8 cellular contexts compared by ENCODE assay signal in the genomic region with DNA sequence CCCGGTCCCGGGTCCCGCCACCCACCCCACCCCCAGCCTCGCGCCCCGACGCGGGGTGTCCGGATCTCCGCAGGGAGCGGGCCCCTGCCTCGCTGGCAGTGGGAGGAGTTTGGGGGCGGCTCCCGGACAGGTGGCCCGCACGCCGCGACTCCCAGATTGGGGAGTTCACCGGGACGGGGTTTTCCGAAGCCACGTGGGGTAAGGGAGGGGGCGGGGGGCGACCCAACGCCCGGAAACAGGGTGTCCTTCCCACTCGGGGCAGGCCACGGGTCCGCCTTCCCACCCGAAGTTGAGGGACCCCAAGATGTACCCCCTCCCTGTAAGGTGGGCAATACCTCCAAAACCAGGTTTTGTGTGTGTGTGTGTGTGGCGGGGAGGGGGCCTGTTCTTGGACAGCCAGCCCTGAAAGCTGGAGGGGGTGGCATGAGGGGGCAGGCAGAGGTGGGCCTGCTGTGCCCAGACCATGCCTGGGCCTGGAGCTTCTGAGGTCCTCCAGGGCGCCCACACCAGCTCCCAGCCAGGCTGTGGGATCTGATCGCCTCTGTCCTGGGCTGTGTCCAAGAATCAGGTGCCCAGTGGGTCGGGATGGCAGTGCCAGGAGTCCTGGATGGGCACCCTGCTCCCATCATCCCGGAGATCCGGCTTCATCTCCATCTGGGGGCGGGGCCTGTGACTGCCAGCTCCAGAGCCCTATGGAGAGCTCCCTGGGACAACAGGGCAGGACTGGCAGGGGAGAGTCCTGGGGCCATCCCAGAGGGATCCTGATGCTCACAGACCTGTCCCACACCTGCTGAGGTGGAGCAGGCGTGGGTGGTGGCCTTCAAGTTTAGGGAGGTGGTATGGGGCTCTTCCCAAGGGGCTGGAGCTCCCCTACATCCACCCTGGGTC. TPM values are rescaled to one million over a fixed set of nuclear protein-coding genes. Genes with fewer than 3 reads are reported as not detected.
DNase-seq lines count a peak whose midpoint lies in the region; ATAC-seq, FAIRE-seq and TF ChIP-seq lines count a peak whose summit lies in the region.

No MANE protein-coding gene starts in this region.

- H2AFZ ChIP-seq in K562 (ENCODE audit: low read depth, low read length): no peak overlapping the region

- peaks cover 16 to 63% of the 10 kb centered on the region in 2 experiments; a peak in 4 of 5 replicates for H3K4me1 ChIP-seq in K562 (replicated peaks in 1 of 2; ENCODE audit: control insufficient read depth in 2 of 2, insufficient read depth in 2 of 2, low read length in 2 of 2)
- peaks cover 11% of the 10 kb centered on the region for H3K4me1 ChIP-seq in iPS-20b (ENCODE audit: insufficient read depth, low read length)
- H3K4me1 ChIP-seq in small intestine (ENCODE audit: control insufficient read depth in 2 of 2, insufficient read depth in 1 of 2, low read depth in 1 of 2, low read length in 1 of 2): peaks cover 2 to 15% of the 10 kb centered on the region in 2 donors

- H4K20me1 ChIP-seq in K562 (replicated peaks; ENCODE audit: control insufficient read depth, insufficient read depth, low read length): peaks cover 16% of the 10 kb centered on the region

- H3K4me3 ChIP-seq in K562: peak overlapping the region; percentile 92
- peak overlapping the region; percentile 69 for H3K4me3 ChIP-seq in iPS-20b (ENCODE audit: low read length)
- H3K4me3 ChIP-seq in small intestine (ENCODE audit: low read depth in 1 of 2, low read length in 2 of 2): peak overlapping the region; percentile 89 to 91

- intact Hi-C loops in K562 (cut with micrococcal nuclease): loop anchor here (5.0 kb wide), 1 partner anchor 42 kb away; a partner anchor contains a TSS

- POLR2A ChIA-PET in K562 (lab: Yijun Ruan, JAX): interaction anchor here (0.6 to 1.0 kb wide), 6 partner anchors 11 to 701 kb away, joined by 3 to 4 read pairs (median 3); no protein-coding TSS in a partner anchor

- H3K27me3 ChIP-seq in K562 (ENCODE audit: control insufficient read depth in 2 of 2, insufficient read depth in 2 of 2, low read length in 2 of 2) (no peaks in the 10 kb centered on the region), iPS-20b (ENCODE audit: insufficient read depth, low read length) (no peaks in the 10 kb centered on the region), small intestine (ENCODE audit: control insufficient read depth in 2 of 2, insufficient read depth in 2 of 2, low read length in 2 of 2) (no peaks in the 10 kb centered on the region)

- H3K79me2 ChIP-seq in K562 (ENCODE audit: control insufficient read depth, insufficient read depth, low read length): peaks cover 38% of the 10 kb centered on the region

- H3K27me3 Mint-ChIP-seq in T-helper 17 cell: no peaks in the 10 kb centered on the region

- H3K36me3 ChIP-seq in K562 (ENCODE audit: control insufficient read depth, insufficient read depth, low read length) (peaks cover 50% of the 10 kb centered on the region; the same call in 2 of the 3 replicates), iPS-20b (ENCODE audit: insufficient read depth, low read depth, low read length) (peaks cover 13% of the 10 kb centered on the region), small intestine (ENCODE audit: control insufficient read depth in 2 of 2, insufficient read depth in 2 of 2, low read length in 2 of 2) (peaks cover 0 to 2% of the 10 kb centered on the region in 2 donors)

- peak overlapping the region; percentile 89 for H3K4me2 ChIP-seq in K562 (ENCODE audit: insufficient read depth, low read length)

- DNase-seq in A172 (ENCODE audit: low spot score): peak; percentile 80
- no peak for DNase-seq in GM18507 (ENCODE audit: extremely low spot score, insufficient read length, low read depth)
- DNase-seq in T-helper 17 cell: peak; percentile 60 to 71 (median 67)
- DNase-seq in K562 (ENCODE audit: extremely low read depth in 1 of 4, low spot score in 3 of 4): peak in 3 of 4 experiments; percentile 35 to 62 (median 58)
- peak; percentile 82 for DNase-seq in small intestine
- no peak for DNase-seq in NCI-H2107 (lab: John Stamatoyannopoulos, UW)

- H3K9ac ChIP-seq in K562 (ENCODE audit: insufficient read depth in 1 of 2, low read depth in 2 of 2, low read length in 2 of 2) (peak overlapping the region; percentile 72 to 97), iPS-20b (ENCODE audit: low read depth, low read length) (peak overlapping the region; percentile 27; the same call in 1 of the 2 replicates)

- ATAC-seq in HG03520 (IDR thresholded peaks at IDR 0.05; ENCODE audit: unreplicated experiment): peak; percentile 18
- peak; percentile 79 for ATAC-seq in T-helper 17 cell
- ATAC-seq in K562: peak; percentile 21

- TF ChIP-seq EP300 in K562 (IDR thresholded peaks at IDR 0.05; ENCODE audit: low read length): no peak

- CTCF ChIA-PET in K562 (lab: Yijun Ruan, JAX; ENCODE audit: low intra/inter-chr PET ratio): no interaction called here

- H3K4me3 Mint-ChIP-seq in T-helper 17 cell: peak overlapping the region; percentile 83

- TF ChIP-seq RAD21 in K562 (CRISPR knock-in tag; conservative IDR thresholded peaks at IDR 0.05 in 1 of 2, IDR thresholded peaks at IDR 0.05 in 1 of 2): no peak

- H3K27ac ChIP-seq in K562 (ENCODE audit: extremely low read depth, low read depth, low read length) (peak overlapping the region; percentile 83), iPS-20b (ENCODE audit: low read length) (no peak overlapping the region), small intestine (ENCODE audit: low read depth in 1 of 2, low read length in 1 of 2) (peak overlapping the region; percentile 89 to 93)

- no peak for TF ChIP-seq CTCF in K562 (IDR thresholded peaks at IDR 0.05 in 2 of 3, conservative IDR thresholded peaks at IDR 0.05 in 1 of 3; ENCODE audit: insufficient read depth in 2 of 3, low read depth in 1 of 3, low read length in 3 of 3)

- H3K27ac Mint-ChIP-seq in T-helper 17 cell: peak overlapping the region; percentile 72

- TF ChIP-seq POLR2A in K562 (conservative IDR thresholded peaks at IDR 0.05): no peak

- H3K36me3 Mint-ChIP-seq in T-helper 17 cell (ENCODE audit: low read depth): peaks cover 2% of the 10 kb centered on the region

- peaks cover 5% of the 10 kb centered on the region for H3K9me1 ChIP-seq in K562 (ENCODE audit: control insufficient read depth, insufficient read depth, low read length)

- peak; percentile 45 for FAIRE-seq in GM18507 (lab: Jason Lieb, UNC)
- FAIRE-seq in K562 (lab: Jason Lieb, UNC): no peak
- FAIRE-seq in small intestine (lab: Jason Lieb, UNC): no peak

- H3K9me3 ChIP-seq in T-helper 17 cell (ENCODE audit: control insufficient read depth, low read length, poor library complexity, severe bottlenecking) (no peaks in the 10 kb centered on the region), K562 (replicated peaks; ENCODE audit: control insufficient read depth, insufficient read depth, low read depth, low read length) (no peaks in the 10 kb centered on the region), iPS-20b (ENCODE audit: insufficient read depth, low read depth, low read length) (no peaks in the 10 kb centered on the region), small intestine (ENCODE audit: control insufficient read depth, low read depth) (no peaks in the 10 kb centered on the region)

- 3% methylated on average over 16 of the region's 38 CpGs for WGBS in K562 (ENCODE audit: insufficient coverage, low coverage, missing lambda C conversion rate)
- WGBS in small intestine, 3 donors: 0 to 8% (median 5%) methylated on average over 28 to 38 of the region's 38 CpGs

- BruUV-seq in K562 (replicated peaks; lab: Mats Ljungman, UMichigan): no TSS peak

- in situ Hi-C loops in K562 (cut with MboI): no loop called here

- H3K4me1 Mint-ChIP-seq in T-helper 17 cell: peaks cover 26% of the 10 kb centered on the region

RNA-seq across cellular contexts. Expression of a gene that starts 0.8 kb away (rescaled TPM):
- 60.3 and 70.8 TPM in 2 replicates for total RNA-seq in A172 (2014; rRNA removed; shearing (Covaris generic))
- 10 to 100 TPM; 49.5 to 68.1 TPM for total RNA-seq in T-helper 17 cell
- total RNA-seq in K562 (2011; cell fraction: chromatin; rRNA removed; ENCODE audit: low replicate concordance): 68.6 and 254 TPM in 2 replicates
- 327 and 339 TPM in 2 replicates for total RNA-seq in K562 (2011; cell fraction: nucleolus; rRNA removed)
- total RNA-seq in K562 (2011; cell fraction: nucleoplasm; rRNA removed): 222 and 253 TPM in 2 replicates
- 87.8 and 120 TPM in 2 replicates for total RNA-seq in K562 (2014; rRNA removed)
- 29.7 and 44.9 TPM in 2 replicates for total RNA-seq in K562 (2014; rRNA removed; fragmentation: Illumina TruSeq; extraction: Trizol)
- total RNA-seq in K562 (2015; rRNA removed; fragmentation: Illumina TruSeq; extraction: Trizol): 68.0 and 68.2 TPM in 2 replicates
- 173 and 185 TPM in 2 replicates for total RNA-seq in K562 (2021)
- 159 and 208 TPM in 2 replicates for polyA plus RNA-seq in K562 (2011; rRNA removed)
- polyA plus RNA-seq in K562 (2011; cell fraction: cytosol; rRNA removed): 393 and 921 TPM in 2 replicates
- 163 and 222 TPM in 2 replicates for polyA plus RNA-seq in K562 (2011; cell fraction: nucleus; rRNA removed)
- polyA plus RNA-seq in K562 (2012): 104 and 149 TPM in 2 replicates
- polyA plus RNA-seq in K562 (2014; fragmentation: Illumina TruSeq; extraction: Trizol): 167 and 172 TPM in 2 replicates
- polyA plus RNA-seq in K562 (2014; fragmentation: Nextera tagmentation; extraction: Ambion mirVana): 1 to 10 TPM; 1.4 to 7.6 TPM
- 140 and 156 TPM in 2 replicates for polyA plus RNA-seq in K562 (2014; rRNA removed)
- polyA minus RNA-seq in K562 (2011; rRNA and poly(A)+ RNA removed): 64.8 and 150 TPM in 2 replicates
- polyA minus RNA-seq in K562 (2011; cell fraction: cytosol; rRNA and poly(A)+ RNA removed): 129 and 147 TPM in 2 replicates
- 33.9 and 38.4 TPM in 2 replicates for polyA minus RNA-seq in K562 (2011; cell fraction: nucleus; rRNA and poly(A)+ RNA removed)
- polyA plus RNA-seq in small intestine: 100 to 1,000 TPM in 1 of 3 donors, 10 to 100 TPM in 2; 46.5 to 187 (median 73.0) TPM

RNA-seq across cellular contexts. Expression of a gene that starts 17.7 kb away (rescaled TPM):
- total RNA-seq in A172 (2014; rRNA removed; shearing (Covaris generic)): 152 and 239 TPM in 2 replicates
- total RNA-seq in T-helper 17 cell (1 to 10 TPM in 1 of 2 donors, under 1 TPM in 1; 0.42 to 1.2 TPM), K562 (2014; rRNA removed) (195 and 231 TPM in 2 replicates), K562 (2014; rRNA removed; fragmentation: Illumina TruSeq; extraction: Trizol) (45.0 and 59.5 TPM in 2 replicates), K562 (2015; rRNA removed; fragmentation: Illumina TruSeq; extraction: Trizol) (97.7 and 98.0 TPM in 2 replicates), K562 (2021) (198 TPM in 2 replicates)
- 24.3 and 89.6 TPM in 2 replicates for total RNA-seq in K562 (2011; cell fraction: chromatin; rRNA removed; ENCODE audit: low replicate concordance)
- 88.4 and 100 TPM in 2 replicates for total RNA-seq in K562 (2011; cell fraction: nucleolus; rRNA removed)
- total RNA-seq in K562 (2011; cell fraction: nucleoplasm; rRNA removed): 53.4 and 62.0 TPM in 2 replicates
- polyA plus RNA-seq in K562 (2011; rRNA removed) (123 and 130 TPM in 2 replicates), K562 (2014; fragmentation: Illumina TruSeq; extraction: Trizol) (103 and 216 TPM in 2 replicates), K562 (2014; fragmentation: Nextera tagmentation; extraction: Ambion mirVana) (10 to 100 TPM in 1 of 2 experiments, 1 to 10 TPM in 1; 8.4 to 29.9 TPM), K562 (2014; rRNA removed) (192 and 280 TPM in 2 replicates), small intestine (10 to 100 TPM in 2 of 3 donors, 1 to 10 TPM in 1; 6.9 to 60.6 (median 11.6) TPM)
- 232 and 546 TPM in 2 replicates for polyA plus RNA-seq in K562 (2011; cell fraction: cytosol; rRNA removed)
- polyA plus RNA-seq in K562 (2011; cell fraction: nucleus; rRNA removed): 82.4 and 119 TPM in 2 replicates
- 204 and 231 TPM in 2 replicates for polyA plus RNA-seq in K562 (2012)
- 86.2 and 149 TPM in 2 replicates for polyA minus RNA-seq in K562 (2011; rRNA and poly(A)+ RNA removed)
- 121 and 135 TPM in 2 replicates for polyA minus RNA-seq in K562 (2011; cell fraction: cytosol; rRNA and poly(A)+ RNA removed)
- polyA minus RNA-seq in K562 (2011; cell fraction: nucleus; rRNA and poly(A)+ RNA removed): 32.2 and 35.5 TPM in 2 replicates

RNA-seq across cellular contexts. Expression of a gene that starts 18.0 kb away (rescaled TPM):
- total RNA-seq in A172 (2014; rRNA removed; shearing (Covaris generic)): 15.6 and 18.4 TPM in 2 replicates
- total RNA-seq in T-helper 17 cell: 1 to 10 TPM; 1.5 to 2.9 TPM
- total RNA-seq in K562 (2011; cell fraction: chromatin; rRNA removed; ENCODE audit: low replicate concordance): 125 and 253 TPM in 2 replicates
- total RNA-seq in K562 (2011; cell fraction: nucleolus; rRNA removed): 134 and 153 TPM in 2 replicates
- total RNA-seq in K562 (2011; cell fraction: nucleoplasm; rRNA removed): 139 and 167 TPM in 2 replicates
- 68.1 and 101 TPM in 2 replicates for total RNA-seq in K562 (2014; rRNA removed)
- total RNA-seq in K562 (2014; rRNA removed; fragmentation: Illumina TruSeq; extraction: Trizol): 63.4 and 70.4 TPM in 2 replicates
- total RNA-seq in K562 (2015; rRNA removed; fragmentation: Illumina TruSeq; extraction: Trizol): 61.8 and 62.1 TPM in 2 replicates
- total RNA-seq in K562 (2021): 67.3 and 74.0 TPM in 2 replicates
- 73.8 and 74.4 TPM in 2 replicates for polyA plus RNA-seq in K562 (2011; rRNA removed)
- 85.6 and 94.0 TPM in 2 replicates for polyA plus RNA-seq in K562 (2011; cell fraction: cytosol; rRNA removed)
- 83.1 and 130 TPM in 2 replicates for polyA plus RNA-seq in K562 (2011; cell fraction: nucleus; rRNA removed)
- polyA plus RNA-seq in K562 (2012): 61.5 and 73.9 TPM in 2 replicates
- polyA plus RNA-seq in K562 (2014; fragmentation: Illumina TruSeq; extraction: Trizol): 119 and 133 TPM in 2 replicates
- polyA plus RNA-seq in K562 (2014; fragmentation: Nextera tagmentation; extraction: Ambion mirVana): 100 to 1,000 TPM in 1 of 2 experiments, 10 to 100 TPM in 1; 80.3 to 188 TPM
- 95.7 and 110 TPM in 2 replicates for polyA plus RNA-seq in K562 (2014; rRNA removed)
- polyA minus RNA-seq in K562 (2011; rRNA and poly(A)+ RNA removed): 81.4 and 85.1 TPM in 2 replicates
- polyA minus RNA-seq in K562 (2011; cell fraction: cytosol; rRNA and poly(A)+ RNA removed): 32.2 and 35.0 TPM in 2 replicates
- 27.0 and 36.4 TPM in 2 replicates for polyA minus RNA-seq in K562 (2011; cell fraction: nucleus; rRNA and poly(A)+ RNA removed)
- 10 to 100 TPM; 24.0 to 45.2 (median 32.2) TPM for polyA plus RNA-seq in small intestine

RNA-seq across cellular contexts. Expression of a gene that starts 23.0 kb away (rescaled TPM):
- total RNA-seq in A172 (2014; rRNA removed; shearing (Covaris generic)): not detected in 2 replicates
- total RNA-seq in T-helper 17 cell (not detected), K562 (2014; rRNA removed) (16.8 and 17.3 TPM in 2 replicates), K562 (2014; rRNA removed; fragmentation: Illumina TruSeq; extraction: Trizol) (7.1 and 7.5 TPM in 2 replicates), K562 (2015; rRNA removed; fragmentation: Illumina TruSeq; extraction: Trizol) (4.0 and 5.8 TPM in 2 replicates), K562 (2021) (16.4 and 18.9 TPM in 2 replicates)
- total RNA-seq in K562 (2011; cell fraction: chromatin; rRNA removed; ENCODE audit: low replicate concordance): 66.4 and 86.5 TPM in 2 replicates
- 51.9 and 66.7 TPM in 2 replicates for total RNA-seq in K562 (2011; cell fraction: nucleolus; rRNA removed)
- total RNA-seq in K562 (2011; cell fraction: nucleoplasm; rRNA removed): 36.2 and 47.7 TPM in 2 replicates
- polyA plus RNA-seq in K562 (2011; rRNA removed) (15.9 and 16.2 TPM in 2 replicates), K562 (2014; fragmentation: Illumina TruSeq; extraction: Trizol) (14.3 and 20.0 TPM in 2 replicates), K562 (2014; fragmentation: Nextera tagmentation; extraction: Ambion mirVana) (1 to 10 TPM; 4.1 to 7.7 TPM), K562 (2014; rRNA removed) (16.4 and 19.9 TPM in 2 replicates), small intestine (under 1 TPM in 1 of 3 donors, not detected in 2; 0.19 TPM)
- 11.8 and 31.5 TPM in 2 replicates for polyA plus RNA-seq in K562 (2011; cell fraction: cytosol; rRNA removed)
- polyA plus RNA-seq in K562 (2011; cell fraction: nucleus; rRNA removed): 30.9 and 68.9 TPM in 2 replicates
- 4.7 and 6.4 TPM in 2 replicates for polyA plus RNA-seq in K562 (2012)
- polyA minus RNA-seq in K562 (2011; rRNA and poly(A)+ RNA removed): 2.7 and 10.0 TPM in 2 replicates
- 6.5 and 11.1 TPM in 2 replicates for polyA minus RNA-seq in K562 (2011; cell fraction: cytosol; rRNA and poly(A)+ RNA removed)
- 5.6 and 11.8 TPM in 2 replicates for polyA minus RNA-seq in K562 (2011; cell fraction: nucleus; rRNA and poly(A)+ RNA removed)

RNA-seq across cellular contexts. Expression of a gene that starts 38.6 kb away (rescaled TPM):
- total RNA-seq in A172 (2014; rRNA removed; shearing (Covaris generic)): 0.02 and 0.05 TPM in 2 replicates
- total RNA-seq in T-helper 17 cell (100 to 1,000 TPM; 352 to 481 TPM), K562 (2014; rRNA removed) (4.8 TPM in 2 replicates), K562 (2014; rRNA removed; fragmentation: Illumina TruSeq; extraction: Trizol) (1.0 and 1.3 TPM in 2 replicates), K562 (2015; rRNA removed; fragmentation: Illumina TruSeq; extraction: Trizol) (1.3 TPM in 2 replicates), K562 (2021) (8.3 and 10.3 TPM in 2 replicates)
- total RNA-seq in K562 (2011; cell fraction: chromatin; rRNA removed; ENCODE audit: low replicate concordance): 23.0 and 64.6 TPM in 2 replicates
- total RNA-seq in K562 (2011; cell fraction: nucleolus; rRNA removed): 33.3 and 43.0 TPM in 2 replicates
- 24.9 and 26.8 TPM in 2 replicates for total RNA-seq in K562 (2011; cell fraction: nucleoplasm; rRNA removed)
- polyA plus RNA-seq in K562 (2011; rRNA removed) (3.5 and 6.1 TPM in 2 replicates), K562 (2014; fragmentation: Illumina TruSeq; extraction: Trizol) (2.8 and 5.7 TPM in 2 replicates), K562 (2014; fragmentation: Nextera tagmentation; extraction: Ambion mirVana) (under 1 TPM; 0.13 to 0.21 TPM), K562 (2014; rRNA removed) (4.1 and 10.9 TPM in 2 replicates), small intestine (1 to 10 TPM; 1.3 to 5.7 (median 4.1) TPM)
- 1.9 and 10.1 TPM in 2 replicates for polyA plus RNA-seq in K562 (2011; cell fraction: cytosol; rRNA removed)
- 15.8 and 47.9 TPM in 2 replicates for polyA plus RNA-seq in K562 (2011; cell fraction: nucleus; rRNA removed)
- 7.4 and 8.2 TPM in 2 replicates for polyA plus RNA-seq in K562 (2012)
- polyA minus RNA-seq in K562 (2011; rRNA and poly(A)+ RNA removed): 2.4 and 2.5 TPM in 2 replicates
- 2.2 and 4.6 TPM in 2 replicates for polyA minus RNA-seq in K562 (2011; cell fraction: cytosol; rRNA and poly(A)+ RNA removed)
- polyA minus RNA-seq in K562 (2011; cell fraction: nucleus; rRNA and poly(A)+ RNA removed): 9.6 and 12.8 TPM in 2 replicates

Comparison
In these comparisons a context has a peak if more than half of its experiments do, and no peak if none do; other contexts are left out.
1. DNase-seq: peak in A172 (single experiment), T-helper 17 cell (3 of 3), K562 (3 of 4) and small intestine (single experiment); none in GM18507 (single experiment) and NCI-H2107 (single experiment).
2. ATAC-seq: peak in every context shown above with its lines; median percentile 79 in T-helper 17 cell; 21 in K562; 18 in HG03520.
3. RNA of a gene that starts 17.7 kb away (total RNA-seq): 24.3 to 231 TPM in K562 and 152 to 239 TPM in A172; 0.42 to 1.2 TPM in T-helper 17 cell; every median in the first group is over 10 times any median in the second.
4. Peak in every context shown above with its lines, with median percentiles within 50 percentile points of each other: H3K4me3 ChIP-seq.